In genomic region chr17:48555616-48556533, GRCh38 we compare ENCODE assay signal across 9 cellular contexts. TPM values are rescaled to one million over a fixed set of nuclear protein-coding genes. Genes with fewer than 3 reads are reported as not detected.
DNase-seq lines count a peak whose midpoint lies in the region; ATAC-seq and TF ChIP-seq lines count a peak whose summit lies in the region.
"Had no signal": no experiment of that assay in that cellular context is flagged by ENCODE, and none has a peak within 500 bp of the region (broad histone marks: within the 10 kb centered on the region; RNA-seq: fewer than 3 reads in every experiment).

No MANE protein-coding gene starts in this region.

- H4K8ac ChIP-seq in trophoblast cell (ENCODE audit: low read depth, low read length) = no peak overlapping the region

- BruUV-seq in Panc1 (replicated peaks; lab: Mats Ljungman, UMichigan) = TSS peak; percentile 41

- H3K79me1 ChIP-seq in trophoblast cell (ENCODE audit: low read length) = peaks cover 11% of the 10 kb centered on the region

- TF ChIP-seq POLR2A in GM18505 (IDR thresholded peaks at IDR 0.05; ENCODE audit: borderline replicate concordance, extremely low read depth, insufficient read depth, insufficient read length) = no peak

- peak overlapping the region; percentile 70 for H4K91ac ChIP-seq in trophoblast cell (ENCODE audit: low read depth, low read length)

- H2BK5ac ChIP-seq in trophoblast cell (ENCODE audit: low read depth, low read length, poor library complexity) = no peak overlapping the region

- H3K14ac ChIP-seq in trophoblast cell (ENCODE audit: low read length) = no peak overlapping the region

- H3K36me3 ChIP-seq in Panc1 (ENCODE audit: control insufficient read depth, insufficient read depth, low read length) = peaks cover 6% of the 10 kb centered on the region
- peaks cover 2 to 4% of the 10 kb centered on the region in 2 experiments for H3K36me3 ChIP-seq in trophoblast cell (ENCODE audit: control insufficient read depth in 1 of 2, insufficient read depth in 2 of 2, low read length in 2 of 2)

- no peak for TF ChIP-seq CTCF in Panc1 (IDR thresholded peaks at IDR 0.05)

- H2AK5ac ChIP-seq in trophoblast cell (ENCODE audit: low read length) = no peak overlapping the region

- no peak overlapping the region for H3K4ac ChIP-seq in trophoblast cell (ENCODE audit: low read depth, low read length)

- H3K9me3 ChIP-seq in Panc1 (ENCODE audit: control insufficient read depth, insufficient read depth, low read depth, low read length) (no peaks in the 10 kb centered on the region), trophoblast cell (ENCODE audit: insufficient read depth, low read depth, low read length) (peaks cover 3% of the 10 kb centered on the region)

- no peak overlapping the region for H2BK120ac ChIP-seq in trophoblast cell (ENCODE audit: insufficient read depth, low read length, poor library complexity)

- in situ Hi-C loops in Panc1 (cut with HindIII; ENCODE audit: low pct_unique_long_range_greater_than_20kb, low sequenced_read_pairs) = loop anchor here (5.0 kb wide), 1 partner anchor 61 kb away; the partner anchor contains the start of gene HOXB8

- H3K27ac ChIP-seq in Panc1 (ENCODE audit: low read length) (peak overlapping the region; percentile 99), epithelial cell of prostate (peak overlapping the region; percentile 65), trophoblast cell (ENCODE audit: low read depth, low read length) (peak overlapping the region; percentile 5)

- CTCF ChIA-PET in Panc1 (lab: Charles Lee) = interaction anchor here (0.6 to 1.0 kb wide), 4 partner anchors 33 to 53 kb away, joined by 3 to 6 read pairs (median 4); no protein-coding TSS in a partner anchor

- H3K18ac ChIP-seq in trophoblast cell (ENCODE audit: low read length) = no peak overlapping the region

- H3K79me2 ChIP-seq in trophoblast cell (ENCODE audit: control insufficient read depth, insufficient read depth, low read length, poor library complexity) = peaks cover 8% of the 10 kb centered on the region

- H3K4me1 ChIP-seq in Panc1 (ENCODE audit: control insufficient read depth, insufficient read depth, low read length) (peaks cover 80% of the 10 kb centered on the region), trophoblast cell (ENCODE audit: control insufficient read depth in 1 of 2, insufficient read depth in 2 of 2, low read length in 2 of 2) (peaks cover 15 to 19% of the 10 kb centered on the region in 2 experiments)

- H4K12ac ChIP-seq in trophoblast cell (ENCODE audit: low read depth, low read length) = no peak overlapping the region

- intact Hi-C loops in Panc1 (cut with micrococcal nuclease; ENCODE audit: unreplicated experiment) = loop anchor here (2.0 kb wide), 1 partner anchor 63 kb away; no protein-coding TSS in a partner anchor

- peak; percentile 41 for DNase-seq in DMS79 (lab: John Stamatoyannopoulos, UW)
- no peak for DNase-seq in Panc1 (ENCODE audit: low read depth, low spot score)
- DNase-seq in epithelial cell of prostate (ENCODE audit: low read depth, low spot score) = no peak
- DNase-seq in trophoblast cell = no peak
- no peak for DNase-seq in iPS-NIHi11 (ENCODE audit: low spot score)
- no peak for DNase-seq in activated CD4-positive, alpha-beta T cell treated with anti-CD3 and anti-CD28 coated beads for 4 hours

- H3K9ac ChIP-seq in trophoblast cell (ENCODE audit: low read length) = no peak overlapping the region

- no peak overlapping the region for H2AFZ ChIP-seq in trophoblast cell (ENCODE audit: insufficient read depth, low read length, poor library complexity)

- H3K27me3 ChIP-seq in Panc1 (ENCODE audit: control insufficient read depth, insufficient read depth, low read length) = no peaks in the 10 kb centered on the region
- H3K27me3 ChIP-seq in trophoblast cell (ENCODE audit: insufficient read depth, low read length) = peaks cover 2% of the 10 kb centered on the region

- no peak overlapping the region for H3K23ac ChIP-seq in trophoblast cell (ENCODE audit: low read length)

- no CpG with 5 or more reads among the region's 31 CpGs for WGBS in trophoblast cell (ENCODE audit: extremely low coverage, insufficient coverage, insufficient read length)

- H2BK12ac ChIP-seq in trophoblast cell (ENCODE audit: low read length) = no peak overlapping the region

- H3K4me3 ChIP-seq in Panc1 (ENCODE audit: low read depth in 2 of 2, low read length in 2 of 2) = peak overlapping the region; percentile 52 to 61
- H3K4me3 ChIP-seq in trophoblast cell (ENCODE audit: low read depth, low read length) = no peak overlapping the region

- POLR2A ChIA-PET in Panc1 (lab: Charles Lee) = interaction anchor here (0.6 to 1.0 kb wide), 9 partner anchors 11 to 1783 kb away, joined by 3 to 7 read pairs (median 5); no protein-coding TSS in a partner anchor

- peak overlapping the region; percentile 88 for H3K4me2 ChIP-seq in trophoblast cell (ENCODE audit: low read length)

- ATAC-seq in Panc1 = peak; percentile 36
- no peak for ATAC-seq in GM18505 (IDR thresholded peaks at IDR 0.05; ENCODE audit: unreplicated experiment)
- no peak for ATAC-seq in GM18502 (IDR thresholded peaks at IDR 0.05; ENCODE audit: poor library complexity, unreplicated experiment)

RNA-seq across cellular contexts. Expression of gene HOXB2, which starts 11.0 kb away (rescaled TPM):
- 70.1 TPM for total RNA-seq in Panc1 (2021; ENCODE audit: unreplicated experiment)
- polyA plus RNA-seq in Panc1 (2012; ENCODE audit: insufficient read length) = 66.6 TPM
- polyA plus RNA-seq in trophoblast cell (2013) = 30.4 and 31.0 TPM in 2 replicates

RNA-seq across cellular contexts. Expression of gene HOXB4, which starts 22.3 kb away (rescaled TPM):
- 27.9 TPM for total RNA-seq in Panc1 (2021; ENCODE audit: unreplicated experiment)
- polyA plus RNA-seq in Panc1 (2012; ENCODE audit: insufficient read length) = 19.4 TPM
- 5.5 and 6.2 TPM in 2 replicates for polyA plus RNA-seq in trophoblast cell (2013)

RNA-seq across cellular contexts. Expression of gene HOXB1, which starts 25.1 kb away (rescaled TPM):
- not detected for total RNA-seq in Panc1 (2021; ENCODE audit: unreplicated experiment)
- not detected for polyA plus RNA-seq in Panc1 (2012; ENCODE audit: insufficient read length)
- 0.04 and 0.06 TPM in 2 replicates for polyA plus RNA-seq in trophoblast cell (2013)
- total RNA-seq: renal cortical epithelial cell had no signal

RNA-seq across cellular contexts. Expression of gene HOXB3, which starts 34.2 kb away (rescaled TPM):
- total RNA-seq in Panc1 (2021; ENCODE audit: unreplicated experiment) = 127 TPM
- 113 TPM for polyA plus RNA-seq in Panc1 (2012; ENCODE audit: insufficient read length)
- polyA plus RNA-seq in trophoblast cell (2013) = 8.1 and 10.4 TPM in 2 replicates

RNA-seq across cellular contexts. Expression of gene HOXB5, which starts 37.7 kb away (rescaled TPM):
- total RNA-seq in Panc1 (2021; ENCODE audit: unreplicated experiment) = 67.2 TPM
- 64.4 TPM for polyA plus RNA-seq in Panc1 (2012; ENCODE audit: insufficient read length)
- 3.2 and 3.5 TPM in 2 replicates for polyA plus RNA-seq in trophoblast cell (2013)

Comparison
In these comparisons a context has a peak if more than half of its experiments do, and no peak if none do; other contexts are left out.
1. H3K27ac ChIP-seq: peak in every context shown above with its lines; median percentile 99 in Panc1; 65 in epithelial cell of prostate; 5 in trophoblast cell.